13 cellular contexts compared by ENCODE assay signal in genomic region chr14:101557811-101558738, GRCh38. TPM values are rescaled to one million over a fixed set of nuclear protein-coding genes. Genes with fewer than 3 reads are reported as not detected.
A peak's percentile ranks its signal among the peaks of the same experiment; 100 is the strongest.
DNase-seq lines count a peak whose midpoint lies in the region; ATAC-seq and TF ChIP-seq lines count a peak whose summit lies in the region.
"Had no signal": no experiment of that assay in that cellular context is flagged by ENCODE, and none has a peak within 500 bp of the region (broad histone marks: within the 10 kb centered on the region; RNA-seq: fewer than 3 reads in every experiment).

No MANE protein-coding gene starts in this region.

- H3K9me3 ChIP-seq in WERI-Rb-1 (ENCODE audit: severe bottlenecking) (peaks cover 11% of the 10 kb centered on the region), lower lobe of right lung (peaks cover 12% of the 10 kb centered on the region), tibial nerve (peaks cover 0 to 17% (median 3%) of the 10 kb centered on the region in 4 donors)

- intact Hi-C loops in lower lobe of right lung (cut with DNase I): no loop called here

- H3K27me3 ChIP-seq in WERI-Rb-1 (ENCODE audit: insufficient read depth, low read depth, severe bottlenecking): peaks cover 91% of the 10 kb centered on the region
- peaks cover 36% of the 10 kb centered on the region for H3K27me3 ChIP-seq in lower lobe of right lung (ENCODE audit: low read depth)
- H3K27me3 ChIP-seq in tibial nerve: peaks cover 0 to 32% of the 10 kb centered on the region in 2 donors

- TF ChIP-seq CTCF in WERI-Rb-1 (IDR thresholded peaks at IDR 0.05; ENCODE audit: low read depth, low read length) (0 out of 2 replicates have a peak, but pooled peaks have one; percentile 16), lower lobe of right lung (IDR thresholded peaks at IDR 0.05) (no peak), tibial nerve (IDR thresholded peaks at IDR 0.05) (peak in 3 of 5 experiments; percentile 18 to 70 (median 46))

- DNase-seq in DMS 273 (lab: John Stamatoyannopoulos, UW; ENCODE audit: unreplicated experiment) (peak; percentile 26), DMS 273 treated with DMSO at 0.1 percent for 48 hours (lab: John Stamatoyannopoulos, UW) (no peak), WERI-Rb-1 (peak; percentile 33), lower lobe of right lung (peak; percentile 38), tibial nerve (ENCODE audit: low spot score in 2 of 2) (peak; percentile 46 to 68)
- DNase-seq: activated CD4-positive, CD25-positive, alpha-beta regulatory T cell treated with anti-CD3 and anti-CD28 coated beads, Interleukin-2, amount 50 U/mL, for 72 hours; NCI-H1436 treated with DMSO at 0.1 percent for 48 hours; NCI-H526 treated with DMSO at 0.1 percent for 48 hours had no signal

- H3K36me3 ChIP-seq in WERI-Rb-1: no peaks in the 10 kb centered on the region
- H3K36me3 ChIP-seq in lower lobe of right lung: no peaks in the 10 kb centered on the region
- H3K36me3 ChIP-seq in tibial nerve: peaks cover 0 to 9% (median 0%) of the 10 kb centered on the region in 3 donors

- H3K4me3 ChIP-seq in WERI-Rb-1 (ENCODE audit: low read depth, low read length) (no peak overlapping the region), lower lobe of right lung (no peak overlapping the region), tibial nerve (peak overlapping the region in 1 of 4 donors; percentile 56)

- H3K4me1 ChIP-seq in lower lobe of right lung: no peaks in the 10 kb centered on the region
- peaks cover 0 to 22% (median 0%) of the 10 kb centered on the region in 4 donors for H3K4me1 ChIP-seq in tibial nerve

- H3K27ac ChIP-seq in WERI-Rb-1: no peak overlapping the region
- H3K27ac ChIP-seq in lower lobe of right lung: no peak overlapping the region
- H3K27ac ChIP-seq in tibial nerve: no peak overlapping the region
- H3K27ac ChIP-seq: 22Rv1 had no signal

- no peak for ATAC-seq in lower lobe of right lung
- no peak for ATAC-seq in HG02870 (IDR thresholded peaks at IDR 0.05; ENCODE audit: unreplicated experiment)
- no peak for ATAC-seq in HG02798 (IDR thresholded peaks at IDR 0.05; ENCODE audit: poor library complexity, unreplicated experiment)
- ATAC-seq in GM18519 (IDR thresholded peaks at IDR 0.05; ENCODE audit: low FRiP score, unreplicated experiment): no peak

- TF ChIP-seq POLR2A in tibial nerve (IDR thresholded peaks at IDR 0.05): no peak

- WGBS in tibial nerve, 2 donors: 79 to 80% methylated on average over 11 of the region's 11 CpGs

- peak in 1 of 2 donors; percentile 35 for TF ChIP-seq EP300 in tibial nerve (IDR thresholded peaks at IDR 0.05)

RNA-seq across cellular contexts. Expression of gene DIO3, which starts 3.2 kb away (rescaled TPM):
- total RNA-seq in lower lobe of right lung (1.9 TPM), tibial nerve (10 to 100 TPM in 1 of 4 donors, 1 to 10 TPM in 3; 4.2 to 19.5 (median 5.3) TPM)
- total RNA-seq: renal cortical epithelial cell had no signal
